ENCODE assay signal across 10 cellular contexts in genomic region chr6:97947841-97948240, GRCh38.
DNase-seq lines count a peak whose midpoint lies in the region; ATAC-seq and TF ChIP-seq lines count a peak whose summit lies in the region.
"Had no signal": no experiment of that assay in that cellular context is flagged by ENCODE, and none has a peak within 500 bp of the region (broad histone marks: within the 10 kb centered on the region; RNA-seq: fewer than 3 reads in every experiment).

No MANE protein-coding gene starts in this region.

- no peaks in the 10 kb centered on the region for H3K4me1 Mint-ChIP-seq in chondrocyte (ENCODE audit: low read depth)
- no peaks in the 10 kb centered on the region for H3K4me1 Mint-ChIP-seq in naive thymus-derived CD4-positive, alpha-beta T cell
- H3K4me1 Mint-ChIP-seq: activated B cell treated with CpG ODN at 0.5 μM for 24 hours had no signal

- H3K36me3 ChIP-seq in Panc1 (ENCODE audit: control insufficient read depth, insufficient read depth, low read length) (no peaks in the 10 kb centered on the region), psoas muscle (ENCODE audit: insufficient read depth in 1 of 2, low read depth in 1 of 2) (no peaks in the 10 kb centered on the region), esophagus muscularis mucosa (no peaks in the 10 kb centered on the region)
- no peaks in the 10 kb centered on the region for H3K36me3 ChIP-seq in naive thymus-derived CD4-positive, alpha-beta T cell (ENCODE audit: control insufficient read depth in 2 of 3, insufficient read depth in 3 of 3, low read length in 3 of 3)

- H3K36me3 Mint-ChIP-seq in chondrocyte (ENCODE audit: low read depth), result no peaks in the 10 kb centered on the region
- H3K36me3 Mint-ChIP-seq in naive thymus-derived CD4-positive, alpha-beta T cell, result no peaks in the 10 kb centered on the region

- H3K4me1 ChIP-seq in Panc1 (ENCODE audit: control insufficient read depth, insufficient read depth, low read length) (no peaks in the 10 kb centered on the region), psoas muscle (peaks cover 7% of the 10 kb centered on the region), esophagus muscularis mucosa (no peaks in the 10 kb centered on the region)
- no peaks in the 10 kb centered on the region for H3K4me1 ChIP-seq in naive thymus-derived CD4-positive, alpha-beta T cell (ENCODE audit: control insufficient read depth in 2 of 2, insufficient read depth in 2 of 2, low read length in 2 of 2)

- in situ Hi-C loops in Panc1 (cut with HindIII; ENCODE audit: low pct_unique_long_range_greater_than_20kb, low sequenced_read_pairs), result no loop called here

- POLR2A ChIA-PET in Panc1 (lab: Charles Lee), result no interaction called here
- POLR2A ChIA-PET in naive thymus-derived CD4-positive, alpha-beta T cell (lab: Charles Lee), result no interaction called here

- DNase-seq in HPDE6-E6E7 (ENCODE audit: extremely low spot score) (peak; percentile 73), Panc1 (ENCODE audit: low read depth, low spot score) (peak; percentile 35), epithelial cell of proximal tubule (ENCODE audit: low read depth) (peak; percentile 99), psoas muscle (no peak), chondrocyte (ENCODE audit: low spot score) (no peak), esophagus muscularis mucosa (ENCODE audit: extremely low spot score) (no peak)
- DNase-seq in naive thymus-derived CD4-positive, alpha-beta T cell, result no peak
- DNase-seq: activated B cell treated with CpG ODN at 0.5 μM for 24 hours, H7 had no signal

- CTCF ChIA-PET in Panc1 (lab: Charles Lee), result no interaction called here
- CTCF ChIA-PET in naive thymus-derived CD4-positive, alpha-beta T cell (lab: Charles Lee), result no interaction called here

- H3K27me3 ChIP-seq in Panc1 (ENCODE audit: control insufficient read depth, insufficient read depth, low read length) (no peaks in the 10 kb centered on the region), psoas muscle (ENCODE audit: insufficient read depth in 3 of 3, low read length in 2 of 3) (no peaks in the 10 kb centered on the region), esophagus muscularis mucosa (no peaks in the 10 kb centered on the region)
- H3K27me3 ChIP-seq in naive thymus-derived CD4-positive, alpha-beta T cell (ENCODE audit: control insufficient read depth in 2 of 2, insufficient read depth in 2 of 2, low read length in 2 of 2), result no peaks in the 10 kb centered on the region

- no peak for TF ChIP-seq EP300 in esophagus muscularis mucosa (IDR thresholded peaks at IDR 0.05)

- 17 to 33% (median 24%) methylated on average over 3 of the region's 3 CpGs for WGBS in psoas muscle, 3 donors
- WGBS in esophagus muscularis mucosa, result 39% methylated on average over 3 of the region's 3 CpGs

- intact Hi-C loops in Panc1 (cut with micrococcal nuclease; ENCODE audit: unreplicated experiment) (no loop called here), psoas muscle (cut with DNase I) (no loop called here), esophagus muscularis mucosa (cut with DNase I) (no loop called here)
- intact Hi-C loops in naive thymus-derived CD4-positive, alpha-beta T cell (cut with micrococcal nuclease), result no loop called here

- no peak overlapping the region for H3K4me3 ChIP-seq in Panc1 (ENCODE audit: low read depth in 2 of 2, low read length in 2 of 2)
- no peak overlapping the region for H3K4me3 ChIP-seq in epithelial cell of proximal tubule (ENCODE audit: low read depth, low read length)
- no peak overlapping the region for H3K4me3 ChIP-seq in psoas muscle
- no peak overlapping the region for H3K4me3 ChIP-seq in esophagus muscularis mucosa
- no peak overlapping the region for H3K4me3 ChIP-seq in naive thymus-derived CD4-positive, alpha-beta T cell (ENCODE audit: low read length)

- no peaks in the 10 kb centered on the region for H3K9me3 ChIP-seq in Panc1 (ENCODE audit: control insufficient read depth, insufficient read depth, low read depth, low read length)
- H3K9me3 ChIP-seq in psoas muscle, result no peaks in the 10 kb centered on the region
- H3K9me3 ChIP-seq in esophagus muscularis mucosa, result no peaks in the 10 kb centered on the region
- no peaks in the 10 kb centered on the region for H3K9me3 ChIP-seq in naive thymus-derived CD4-positive, alpha-beta T cell (ENCODE audit: control insufficient read depth in 2 of 3, low read length in 3 of 3)

- no peak overlapping the region for H3K4me3 Mint-ChIP-seq in chondrocyte (ENCODE audit: unreplicated experiment)
- H3K4me3 Mint-ChIP-seq in naive thymus-derived CD4-positive, alpha-beta T cell, result no peak overlapping the region
- H3K4me3 Mint-ChIP-seq: activated B cell treated with CpG ODN at 0.5 μM for 24 hours had no signal

- H3K9me3 Mint-ChIP-seq in chondrocyte (ENCODE audit: low read depth), result peaks cover 4% of the 10 kb centered on the region
- H3K9me3 Mint-ChIP-seq in naive thymus-derived CD4-positive, alpha-beta T cell, result peaks cover 0 to 1% (median 0%) of the 10 kb centered on the region in 11 donors
- H3K9me3 Mint-ChIP-seq: activated B cell treated with CpG ODN at 0.5 μM for 24 hours had no signal

- no peak for ATAC-seq in Panc1
- peak; percentile 59 to 91 (median 68) for ATAC-seq in psoas muscle
- no peak for ATAC-seq in naive thymus-derived CD4-positive, alpha-beta T cell
- ATAC-seq in GM19328 (IDR thresholded peaks at IDR 0.05; ENCODE audit: unreplicated experiment), result no peak

- no peak for TF ChIP-seq CTCF in Panc1 (IDR thresholded peaks at IDR 0.05)
- no peak for TF ChIP-seq CTCF in epithelial cell of proximal tubule (conservative IDR thresholded peaks at IDR 0.05; ENCODE audit: low read depth, low read length)
- TF ChIP-seq CTCF in psoas muscle (IDR thresholded peaks at IDR 0.05), result no peak
- TF ChIP-seq CTCF in chondrocyte (IDR thresholded peaks at IDR 0.05), result no peak
- no peak for TF ChIP-seq CTCF in esophagus muscularis mucosa (IDR thresholded peaks at IDR 0.05)

- no peak overlapping the region for H3K27ac Mint-ChIP-seq in chondrocyte (ENCODE audit: unreplicated experiment)
- H3K27ac Mint-ChIP-seq in naive thymus-derived CD4-positive, alpha-beta T cell, result no peak overlapping the region
- H3K27ac Mint-ChIP-seq: activated B cell treated with CpG ODN at 0.5 μM for 24 hours had no signal

- peaks cover 5% of the 10 kb centered on the region for H3K27me3 Mint-ChIP-seq in chondrocyte (ENCODE audit: low read depth)
- no peaks in the 10 kb centered on the region for H3K27me3 Mint-ChIP-seq in naive thymus-derived CD4-positive, alpha-beta T cell
- H3K27me3 Mint-ChIP-seq: activated B cell treated with CpG ODN at 0.5 μM for 24 hours had no signal

- BruUV-seq in Panc1 (replicated peaks; lab: Mats Ljungman, UMichigan), result no TSS peak

- no peak for TF ChIP-seq POLR2A in esophagus muscularis mucosa (IDR thresholded peaks at IDR 0.05; ENCODE audit: low read depth)

- H3K27ac ChIP-seq in Panc1 (ENCODE audit: low read length) (no peak overlapping the region), psoas muscle (no peak overlapping the region), esophagus muscularis mucosa (replicated peaks in 1 of 4) (no peak overlapping the region)
- H3K27ac ChIP-seq in naive thymus-derived CD4-positive, alpha-beta T cell (ENCODE audit: low read depth, low read length), result no peak overlapping the region

Comparison
In these comparisons a context has a peak if more than half of its experiments do, and no peak if none do; other contexts are left out.
1. DNase-seq: peak in HPDE6-E6E7 (single experiment), Panc1 (single experiment) and epithelial cell of proximal tubule (single experiment); none in psoas muscle (0 of 2), chondrocyte (single experiment), esophagus muscularis mucosa (single experiment) and naive thymus-derived CD4-positive, alpha-beta T cell (0 of 9).
2. ATAC-seq: peak in psoas muscle (4 of 4); none in Panc1 (single experiment), naive thymus-derived CD4-positive, alpha-beta T cell (single experiment) and GM19328 (single experiment).